ENCODE assay signal across 11 cellular contexts in the genomic region with DNA sequence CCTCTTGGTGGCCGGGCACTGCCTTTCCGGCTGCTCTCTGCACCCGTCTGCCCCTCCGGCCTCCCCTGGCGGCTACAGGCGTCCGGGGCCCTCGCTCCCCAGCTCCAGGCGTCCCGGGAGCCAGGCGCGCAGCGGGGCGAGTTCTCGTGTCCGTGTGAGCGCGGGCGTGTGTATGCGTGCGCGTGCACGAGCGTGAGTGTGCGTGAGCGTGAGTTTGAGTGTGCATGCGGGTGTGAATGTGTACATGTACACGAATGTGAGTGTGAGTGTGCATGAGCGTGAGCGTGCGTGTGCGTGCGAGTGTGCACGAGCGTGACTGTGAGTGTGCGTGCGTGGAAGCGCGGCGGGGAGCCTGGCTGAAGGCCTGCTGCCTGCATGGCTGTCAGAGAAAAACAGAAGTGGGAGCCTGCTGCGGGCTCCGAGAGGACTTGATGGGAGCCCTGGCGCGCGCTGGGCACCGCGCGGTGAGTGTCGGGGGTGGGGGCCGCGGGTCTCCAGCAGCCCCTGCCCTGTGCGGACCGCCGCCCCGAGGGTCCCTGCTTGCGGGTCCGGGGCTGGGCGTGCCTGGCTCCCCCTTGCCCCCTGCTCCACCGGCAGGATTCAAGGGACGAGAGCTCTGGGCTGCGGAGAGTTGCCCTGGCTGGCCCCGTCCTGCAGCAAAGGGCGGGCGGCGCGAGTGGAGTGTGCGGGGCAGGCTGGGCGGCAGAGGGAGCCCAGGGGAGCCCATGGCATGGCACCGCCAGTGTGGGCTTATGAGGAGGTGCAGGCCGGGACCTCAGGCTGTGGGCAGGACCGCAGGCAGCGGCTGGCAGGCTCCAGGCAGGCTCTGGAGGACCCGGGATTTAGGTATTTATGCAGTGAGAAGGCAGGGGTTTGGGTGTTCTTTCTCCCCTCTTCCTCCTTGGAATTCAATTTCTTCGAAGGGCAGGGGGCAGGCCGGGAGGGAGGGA.
DNase-seq lines count a peak whose midpoint lies in the region; ATAC-seq and TF ChIP-seq lines count a peak whose summit lies in the region.
"Had no signal": no experiment of that assay in that cellular context is flagged by ENCODE, and none has a peak within 500 bp of the region (broad histone marks: within the 10 kb centered on the region; RNA-seq: fewer than 3 reads in every experiment).

No MANE protein-coding gene starts in this region.

- H3K27me3 Mint-ChIP-seq in activated naive CD8-positive, alpha-beta T cell, result peaks cover 46% of the 10 kb centered on the region
- H3K27me3 Mint-ChIP-seq in activated naive CD8-positive, alpha-beta T cell treated with anti-CD3 and anti-CD28 coated beads for 36 hours, result peaks cover 91% of the 10 kb centered on the region
- H3K27me3 Mint-ChIP-seq in central memory CD8-positive, alpha-beta T cell, result peaks cover 100% of the 10 kb centered on the region

- H3K4me3 Mint-ChIP-seq in activated naive CD8-positive, alpha-beta T cell, result peak overlapping the region; percentile 75
- H3K4me3 Mint-ChIP-seq in activated naive CD8-positive, alpha-beta T cell treated with anti-CD3 and anti-CD28 coated beads for 36 hours, result no peak overlapping the region
- peak overlapping the region; percentile 36 for H3K4me3 Mint-ChIP-seq in central memory CD8-positive, alpha-beta T cell

- no peak overlapping the region for H3K27ac ChIP-seq in thoracic aorta
- H3K27ac ChIP-seq: C4-2B had no signal

- no peaks in the 10 kb centered on the region for H3K36me3 Mint-ChIP-seq in activated naive CD8-positive, alpha-beta T cell
- H3K36me3 Mint-ChIP-seq in activated naive CD8-positive, alpha-beta T cell treated with anti-CD3 and anti-CD28 coated beads for 36 hours, result no peaks in the 10 kb centered on the region
- H3K36me3 Mint-ChIP-seq in central memory CD8-positive, alpha-beta T cell (ENCODE audit: insufficient read depth), result no peaks in the 10 kb centered on the region

- H3K9me3 Mint-ChIP-seq in activated naive CD8-positive, alpha-beta T cell (ENCODE audit: low read depth), result no peaks in the 10 kb centered on the region
- H3K9me3 Mint-ChIP-seq in activated naive CD8-positive, alpha-beta T cell treated with anti-CD3 and anti-CD28 coated beads for 36 hours, result no peaks in the 10 kb centered on the region
- H3K9me3 Mint-ChIP-seq in central memory CD8-positive, alpha-beta T cell, result no peaks in the 10 kb centered on the region

- no peak for ATAC-seq in central memory CD8-positive, alpha-beta T cell (replicated peaks; ENCODE audit: extremely low read depth, poor library complexity, severe bottlenecking)
- ATAC-seq in thoracic aorta (ENCODE audit: insufficient number of reproducible peaks, low FRiP score, low read depth), result no peak
- ATAC-seq in GM18858 (IDR thresholded peaks at IDR 0.05; ENCODE audit: unreplicated experiment), result no peak

- peak overlapping the region; percentile 55 for H3K4me3 ChIP-seq in thoracic aorta

- no peak for DNase-seq in activated naive CD8-positive, alpha-beta T cell treated with anti-CD3 and anti-CD28 coated beads for 36 hours
- DNase-seq in central memory CD8-positive, alpha-beta T cell (ENCODE audit: low spot score in 2 of 2), result no peak
- DNase-seq in midbrain (lab: John Stamatoyannopoulos, UW) (peak; percentile 17), thoracic aorta (ENCODE audit: low spot score) (no peak), NCI-H345 (lab: John Stamatoyannopoulos, UW) (no peak)
- no peak for DNase-seq in stimulated activated CD8-positive, alpha-beta memory T cell treated with anti-CD3 and anti-CD28 coated beads, Interleukin-4, amount 100 ng/mL, for 48 hours
- DNase-seq: NCI-H2029; stimulated activated CD4-positive, alpha-beta T cell treated with anti-CD3 and anti-CD28 coated beads, Interleukin-2, amount 100 ng/mL, for 24 hours had no signal

- peaks cover 2 to 32% of the 10 kb centered on the region in 2 donors for H3K4me1 ChIP-seq in thoracic aorta (ENCODE audit: control insufficient read depth in 1 of 2, low read depth in 2 of 2)

- H3K9me3 ChIP-seq in thoracic aorta, result no peaks in the 10 kb centered on the region

- H3K4me1 Mint-ChIP-seq in activated naive CD8-positive, alpha-beta T cell (ENCODE audit: low read depth), result peaks cover 22% of the 10 kb centered on the region
- peaks cover 14% of the 10 kb centered on the region for H3K4me1 Mint-ChIP-seq in activated naive CD8-positive, alpha-beta T cell treated with anti-CD3 and anti-CD28 coated beads for 36 hours
- peaks cover 19% of the 10 kb centered on the region for H3K4me1 Mint-ChIP-seq in central memory CD8-positive, alpha-beta T cell

- H3K27me3 ChIP-seq in thoracic aorta (replicated peaks; ENCODE audit: insufficient read depth), result peaks cover 10% of the 10 kb centered on the region

- TF ChIP-seq CTCF in thoracic aorta (IDR thresholded peaks at IDR 0.05), result no peak

- no peaks in the 10 kb centered on the region for H3K36me3 ChIP-seq in thoracic aorta

- no peak overlapping the region for H3K27ac Mint-ChIP-seq in activated naive CD8-positive, alpha-beta T cell
- no peak overlapping the region for H3K27ac Mint-ChIP-seq in activated naive CD8-positive, alpha-beta T cell treated with anti-CD3 and anti-CD28 coated beads for 36 hours
- H3K27ac Mint-ChIP-seq in central memory CD8-positive, alpha-beta T cell (ENCODE audit: low read depth), result no peak overlapping the region
